In the genomic region with DNA sequence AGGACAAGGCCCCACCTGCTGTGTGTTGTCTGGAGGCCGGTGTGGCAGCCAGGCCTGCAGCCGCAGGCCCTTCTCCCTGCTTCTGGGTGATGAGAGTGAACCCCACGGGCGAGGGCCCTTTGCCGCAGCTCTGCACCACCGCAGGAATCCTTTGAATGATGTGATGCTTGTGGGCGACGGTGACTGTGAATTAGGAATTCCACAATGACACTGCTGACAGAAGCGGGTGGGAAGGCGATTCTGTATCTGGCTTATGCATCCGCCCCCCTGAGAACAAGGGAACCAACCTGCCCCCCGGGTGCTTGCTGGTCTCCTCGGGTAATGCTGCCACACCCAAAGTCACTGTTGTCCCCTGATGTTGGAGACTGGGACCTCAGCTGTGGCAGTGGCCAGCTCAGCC, we compare ENCODE assay signal across 26 cellular contexts.
"Had no signal": no experiment of that assay in that cellular context is flagged by ENCODE, and none has a peak within 500 bp of the region (broad histone marks: within the 10 kb centered on the region; RNA-seq: fewer than 3 reads in every experiment).

No MANE protein-coding gene starts in this region.

- ATAC-seq: activated T-cell treated with anti-CD3 and anti-CD28 coated beads, Interleukin-2, amount 50 U/mL, for 72 hours; effector memory CD8-positive, alpha-beta T cell; gastrocnemius medialis; heart right ventricle; WTC11 had no signal

- DNase-seq: activated CD4-positive, alpha-beta memory T cell treated with anti-CD3 and anti-CD28 coated beads, Interleukin-2, amount 10 ng/mL, durations not matched to agents 7 days and 5 days; activated CD4-positive, alpha-beta T cell treated with anti-CD3 and anti-CD28 coated beads for 1 hour; activated CD4-positive, alpha-beta T cell treated with anti-CD3 and anti-CD28 coated beads for 4 hours; activated CD4-positive, alpha-beta T cell treated with anti-CD3 and anti-CD28 coated beads, Interleukin-2, amount 10 ng/mL, durations not matched to agents 7 days and 5 days; activated CD4-positive, alpha-beta T cell treated with anti-CD3 and anti-CD28 coated beads, Interleukin-2, amount 50 U/mL, for 4 hours; activated CD8-positive, alpha-beta memory T cell treated with anti-CD3 and anti-CD28 coated beads, Interleukin-2, amount 50 U/mL, for 48 hours; activated gamma-delta T cell treated with Interleukin-2 at 50 U/mL for 16 hours; activated naive CD4-positive, alpha-beta T cell treated with anti-CD3 and anti-CD28 coated beads, Interleukin-2, amount 50 U/mL, for 16 hours; activated naive CD4-positive, alpha-beta T cell treated with Interleukin-2 at 50 U/mL for 16 hours; activated T-cell treated with anti-CD3 and anti-CD28 coated beads for 4 hours; activated T-cell treated with anti-CD3 and anti-CD28 coated beads, Interleukin-2, amount 50 U/mL, for 24 hours; activated T-cell treated with anti-CD3 and anti-CD28 coated beads, Interleukin-2, amount 50 U/mL, for 72 hours; amniotic stem cell; brain microvascular endothelial cell; cortex of kidney; dermis blood vessel endothelial cell; effector CD4-positive, alpha-beta T cell; effector memory CD8-positive, alpha-beta T cell; erythroblast; foreskin keratinocyte; gastrocnemius medialis; glutamatergic neuron; heart right ventricle; T-helper 2 cell had no signal

- H3K27ac ChIP-seq: brain microvascular endothelial cell, esophagus muscularis mucosa, foreskin keratinocyte, gastrocnemius medialis, heart right ventricle had no signal
